ENCODE assay signal across 9 cellular contexts in genomic region chr1:82161651-82162238, GRCh38.
DNase-seq lines count a peak whose midpoint lies in the region; ATAC-seq and TF ChIP-seq lines count a peak whose summit lies in the region.
"Had no signal": no experiment of that assay in that cellular context is flagged by ENCODE, and none has a peak within 500 bp of the region (broad histone marks: within the 10 kb centered on the region; RNA-seq: fewer than 3 reads in every experiment).

No MANE protein-coding gene starts in this region.

- H3K27ac ChIP-seq in fibroblast of lung (ENCODE audit: insufficient read depth, low read length) (no peak overlapping the region), right cardiac atrium (ENCODE audit: low read length) (no peak overlapping the region)
- H3K27ac ChIP-seq: epithelial cell of prostate had no signal

- H3K9me3 Mint-ChIP-seq in stimulated activated naive CD8-positive, alpha-beta T cell treated with anti-CD3 and anti-CD28 coated beads, Interleukin-15, amount 100 ng/mL, for 72 hours, result no peaks in the 10 kb centered on the region

- H3K36me3 ChIP-seq in fibroblast of lung (ENCODE audit: control insufficient read depth, insufficient read depth, low read length), result no peaks in the 10 kb centered on the region

- no peak overlapping the region for H3K9ac ChIP-seq in fibroblast of lung (ENCODE audit: insufficient read depth, low read length)

- peak; percentile 26 for DNase-seq in DMS79 treated with DMSO at 0.1 percent for 48 hours (lab: John Stamatoyannopoulos, UW)
- DNase-seq in DMS79 (lab: John Stamatoyannopoulos, UW), result no peak
- DNase-seq in NCI-H446 (lab: John Stamatoyannopoulos, UW), result peak; percentile 79 to 80
- DNase-seq in fibroblast of lung (ENCODE audit: low read depth in 2 of 2), result peak; percentile 55 to 56
- no peak for DNase-seq in stimulated activated naive CD8-positive, alpha-beta T cell treated with anti-CD3 and anti-CD28 coated beads, Interleukin-15, amount 100 ng/mL, for 72 hours
- DNase-seq in right cardiac atrium, result no peak

- H3K27me3 ChIP-seq in fibroblast of lung (ENCODE audit: control insufficient read depth, insufficient read depth, low read length) (no peaks in the 10 kb centered on the region), right cardiac atrium (ENCODE audit: control insufficient read depth, insufficient read depth) (no peaks in the 10 kb centered on the region)

- no peak for ATAC-seq in stimulated activated naive CD8-positive, alpha-beta T cell treated with anti-CD3 and anti-CD28 coated beads, Interleukin-15, amount 100 ng/mL, for 72 hours
- ATAC-seq in right cardiac atrium (no peak), HG02571 (IDR thresholded peaks at IDR 0.05; ENCODE audit: unreplicated experiment) (no peak), GM19452 (IDR thresholded peaks at IDR 0.05; ENCODE audit: unreplicated experiment) (no peak)

- no peak overlapping the region for H3K27ac Mint-ChIP-seq in stimulated activated naive CD8-positive, alpha-beta T cell treated with anti-CD3 and anti-CD28 coated beads, Interleukin-15, amount 100 ng/mL, for 72 hours

- intact Hi-C loops in right cardiac atrium (cut with DNase I), result no loop called here

- no peaks in the 10 kb centered on the region for H3K79me2 ChIP-seq in fibroblast of lung (ENCODE audit: control insufficient read depth, insufficient read depth, low read length)

- H3K4me3 Mint-ChIP-seq in stimulated activated naive CD8-positive, alpha-beta T cell treated with anti-CD3 and anti-CD28 coated beads, Interleukin-15, amount 100 ng/mL, for 72 hours, result peak overlapping the region; percentile 9 to 31

- H3K4me1 ChIP-seq in fibroblast of lung (ENCODE audit: control insufficient read depth, extremely low read depth, insufficient read depth, low read length), result peaks cover 11% of the 10 kb centered on the region
- H3K4me1 ChIP-seq in right cardiac atrium (ENCODE audit: control insufficient read depth, insufficient read depth, low read length), result no peaks in the 10 kb centered on the region

- no peaks in the 10 kb centered on the region for H4K20me1 ChIP-seq in fibroblast of lung (ENCODE audit: control insufficient read depth, extremely low read depth, insufficient read depth, low read length)

- peaks cover 8% of the 10 kb centered on the region for H3K27me3 Mint-ChIP-seq in stimulated activated naive CD8-positive, alpha-beta T cell treated with anti-CD3 and anti-CD28 coated beads, Interleukin-15, amount 100 ng/mL, for 72 hours

- H2AFZ ChIP-seq in fibroblast of lung (ENCODE audit: low read length), result peak overlapping the region; percentile 11

- peak overlapping the region; percentile 16 to 50 (median 26) for H3K4me3 ChIP-seq in fibroblast of lung (replicated peaks in 1 of 4; ENCODE audit: control extremely low read depth in 1 of 4, insufficient read depth in 1 of 4, low read depth in 3 of 4, low read length in 4 of 4)
- no peak overlapping the region for H3K4me3 ChIP-seq in right cardiac atrium (ENCODE audit: low read length)

- H3K9me3 ChIP-seq in fibroblast of lung (ENCODE audit: control insufficient read depth, insufficient read depth, low read depth, low read length) (no peaks in the 10 kb centered on the region), right cardiac atrium (ENCODE audit: control insufficient read depth, low read length) (no peaks in the 10 kb centered on the region)

- H3K4me1 Mint-ChIP-seq in stimulated activated naive CD8-positive, alpha-beta T cell treated with anti-CD3 and anti-CD28 coated beads, Interleukin-15, amount 100 ng/mL, for 72 hours, result peaks cover 14% of the 10 kb centered on the region

- no peak for TF ChIP-seq CTCF in fibroblast of lung (conservative IDR thresholded peaks at IDR 0.05 in 1 of 2, IDR thresholded peaks at IDR 0.05 in 1 of 2; ENCODE audit: low read depth in 1 of 2, low read length in 2 of 2)

- H3K4me2 ChIP-seq in fibroblast of lung (ENCODE audit: extremely low read depth, insufficient read depth, low read length), result peak overlapping the region; percentile 59

- 46% methylated on average over 10 of the region's 10 CpGs for WGBS in right cardiac atrium

Comparison
In these comparisons a context has a peak if more than half of its experiments do, and no peak if none do; other contexts are left out.
1. DNase-seq: peak in DMS79 treated with DMSO at 0.1 percent for 48 hours (single experiment), NCI-H446 (2 of 2) and fibroblast of lung (2 of 2); none in DMS79 (single experiment), stimulated activated naive CD8-positive, alpha-beta T cell treated with anti-CD3 and anti-CD28 coated beads, Interleukin-15, amount 100 ng/mL, for 72 hours (0 of 2) and right cardiac atrium (0 of 3).